ENCODE assay signal across 27 cellular contexts in the genomic region with DNA sequence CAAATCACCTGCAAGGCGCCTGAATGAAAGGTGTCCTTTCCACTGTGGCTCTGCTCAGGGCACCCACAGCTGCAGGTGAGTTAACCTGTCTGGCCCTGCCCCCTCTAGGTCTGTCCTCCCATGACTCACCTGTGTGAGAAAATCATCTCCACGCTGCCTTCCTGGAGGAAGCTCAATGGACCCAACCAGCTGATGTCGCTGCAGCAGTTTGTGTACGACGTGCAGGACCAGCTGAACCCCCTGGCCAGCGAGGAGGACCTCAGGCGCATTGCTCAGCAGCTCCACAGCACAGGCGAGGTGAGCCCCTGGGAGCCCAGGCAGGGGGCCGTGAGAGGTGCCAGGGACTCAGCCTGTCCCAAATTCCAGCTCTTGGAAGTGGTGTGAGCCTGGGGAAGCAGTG. TPM values are rescaled to one million over a fixed set of nuclear protein-coding genes. Genes with fewer than 3 reads are reported as not detected.
DNase-seq lines count a peak whose midpoint lies in the region; ATAC-seq, FAIRE-seq and TF ChIP-seq lines count a peak whose summit lies in the region.
"Had no signal": no experiment of that assay in that cellular context is flagged by ENCODE, and none has a peak within 500 bp of the region (broad histone marks: within the 10 kb centered on the region; RNA-seq: fewer than 3 reads in every experiment).

No MANE protein-coding gene starts in this region.

- no peak for TF ChIP-seq POLR2A in H1 (IDR thresholded peaks at IDR 0.05; ENCODE audit: control extremely low read depth in 1 of 2, low read depth in 2 of 2, low read length in 2 of 2)
- no peak for TF ChIP-seq POLR2A in esophagus muscularis mucosa (IDR thresholded peaks at IDR 0.05; ENCODE audit: low read depth)

- H3K36me3 Mint-ChIP-seq in H9 (ENCODE audit: insufficient read depth in 1 of 3, low read depth in 3 of 3): peaks cover 51 to 77% (median 68%) of the 10 kb centered on the region in 3 experiments
- H3K36me3 Mint-ChIP-seq: CD8-positive, alpha-beta memory T cell had no signal

- TF ChIP-seq EP300 in H1 (IDR thresholded peaks at IDR 0.05; ENCODE audit: borderline replicate concordance in 1 of 2, low read depth in 2 of 2, low read length in 2 of 2) (no peak), esophagus muscularis mucosa (IDR thresholded peaks at IDR 0.05) (no peak)

- WGBS in H9 (ENCODE audit: extremely low coverage, insufficient read length, low lambda C conversion rate): no CpG with 5 or more reads among the region's 9 CpGs
- 80% methylated on average over 9 of the region's 9 CpGs; no CpG with 5 or more reads in 1 of the 2 experiments for WGBS in H1 (ENCODE audit: extremely low coverage in 1 of 2, insufficient coverage in 1 of 2, insufficient read length in 1 of 2, insufficient replicate concordance in 2 of 2, low coverage in 1 of 2, low lambda C conversion rate in 2 of 2, missing lambda C conversion rate in 1 of 2), 2 experiments
- WGBS in mesenchymal stem cell: 98% methylated on average over 9 of the region's 9 CpGs
- WGBS in smooth muscle cell (ENCODE audit: low lambda C conversion rate): 81% methylated on average over 9 of the region's 9 CpGs
- WGBS in psoas muscle, 3 donors: 91 to 94% (median 92%) methylated on average over 9 of the region's 9 CpGs
- 95% methylated on average over 4 of the region's 9 CpGs for WGBS in esophagus muscularis mucosa

- peak overlapping the region; percentile 14 to 82 (median 66); a peak in 4 of 7 replicates for H3K27ac Mint-ChIP-seq in H9

- H3K4me2 ChIP-seq in H9 (ENCODE audit: insufficient read depth, insufficient read length, low read length) (no peak overlapping the region), H1 (ENCODE audit: insufficient read depth in 1 of 2, low read depth in 2 of 2, low read length in 2 of 2) (no peak overlapping the region), mesenchymal stem cell (ENCODE audit: low read length, poor library complexity, severe bottlenecking) (no peak overlapping the region), smooth muscle cell (no peak overlapping the region)

- H3K79me1 ChIP-seq in H9 (ENCODE audit: insufficient read depth, low read depth, low read length, poor library complexity, severe bottlenecking): no peaks in the 10 kb centered on the region
- H3K79me1 ChIP-seq in H1 (ENCODE audit: low read depth, low read length): no peaks in the 10 kb centered on the region
- H3K79me1 ChIP-seq in mesenchymal stem cell (replicated peaks; ENCODE audit: low read length, poor library complexity, severe bottlenecking): peaks cover 21% of the 10 kb centered on the region

- H2AK5ac ChIP-seq in H9 (ENCODE audit: insufficient read length, low read length) (no peak overlapping the region), H1 (ENCODE audit: low read depth, low read length) (no peak overlapping the region), mesenchymal stem cell (ENCODE audit: low read length, severe bottlenecking) (peak overlapping the region; percentile 32)

- H2BK15ac ChIP-seq in H9 (ENCODE audit: low read depth, low read length) (no peak overlapping the region), H1 (ENCODE audit: low read length) (no peak overlapping the region), mesenchymal stem cell (ENCODE audit: low read depth, poor library complexity, severe bottlenecking) (no peak overlapping the region)

- H2BK120ac ChIP-seq in H9 (ENCODE audit: low read depth, low read length, poor library complexity, severe bottlenecking) (no peak overlapping the region), H1 (replicated peaks; ENCODE audit: low read depth, low read length) (no peak overlapping the region), mesenchymal stem cell (ENCODE audit: low read depth, low read length) (no peak overlapping the region)

- CTCF ChIA-PET in H1 (lab: Charles Lee; ENCODE audit: partially characterized antibody): interaction anchor here (1.2 to 3.1 kb wide), 3 partner anchors 17 to 132 kb away, joined by 4 to 14 read pairs (median 5); no protein-coding TSS in a partner anchor

- H3F3A ChIP-seq in smooth muscle cell (ENCODE audit: low read depth): no peaks in the 10 kb centered on the region

- H3K9ac ChIP-seq in H9 (ENCODE audit: extremely low read depth, insufficient read length, low read length): no peak overlapping the region
- no peak overlapping the region for H3K9ac ChIP-seq in H1 (replicated peaks in 1 of 4; ENCODE audit: extremely low read depth in 1 of 4, low read depth in 3 of 4, low read length in 3 of 4)
- H3K9ac ChIP-seq in mesenchymal stem cell (ENCODE audit: low read length): no peak overlapping the region
- no peak overlapping the region for H3K9ac ChIP-seq in smooth muscle cell (ENCODE audit: low read depth)

- no peak overlapping the region for H4K5ac ChIP-seq in H9 (ENCODE audit: insufficient read length, low read depth, low read length)
- no peak overlapping the region for H4K5ac ChIP-seq in H1 (ENCODE audit: insufficient read length, low read depth, low read length)

- H2BK12ac ChIP-seq in H9 (ENCODE audit: insufficient read length, low read depth, low read length) (no peak overlapping the region), H1 (ENCODE audit: low read depth, low read length) (no peak overlapping the region), mesenchymal stem cell (ENCODE audit: low read length in 2 of 2) (no peak overlapping the region)

- H4K91ac ChIP-seq in H9 (ENCODE audit: insufficient read length, low read depth, low read length) (no peak overlapping the region), H1 (replicated peaks; ENCODE audit: insufficient read length, low read length) (no peak overlapping the region), mesenchymal stem cell (ENCODE audit: low read length) (no peak overlapping the region)

- no peak overlapping the region for H3K27ac ChIP-seq in H9 (ENCODE audit: insufficient read length, low read depth, low read length)
- H3K27ac ChIP-seq in H1 (ENCODE audit: low read depth, low read length): no peak overlapping the region
- H3K27ac ChIP-seq in mesenchymal stem cell (ENCODE audit: low read length, poor library complexity, severe bottlenecking): peak overlapping the region; percentile 78
- peak overlapping the region; percentile 59 for H3K27ac ChIP-seq in smooth muscle cell (ENCODE audit: low read depth)
- no peak overlapping the region for H3K27ac ChIP-seq in psoas muscle
- H3K27ac ChIP-seq in esophagus muscularis mucosa (replicated peaks in 1 of 4): no peak overlapping the region

- H3K23me2 ChIP-seq in H9 (ENCODE audit: insufficient read length, low read depth, low read length, poor library complexity, severe bottlenecking): no peaks in the 10 kb centered on the region
- no peaks in the 10 kb centered on the region for H3K23me2 ChIP-seq in H1 (ENCODE audit: low read depth, low read length)

- no peaks in the 10 kb centered on the region for H3K9me3 Mint-ChIP-seq in H9
- H3K9me3 Mint-ChIP-seq: CD8-positive, alpha-beta memory T cell had no signal

- H3K79me2 ChIP-seq in H9 (ENCODE audit: insufficient read depth, low read length) (no peaks in the 10 kb centered on the region), H1 (ENCODE audit: control insufficient read depth in 1 of 2, insufficient read depth in 2 of 2, low read length in 2 of 2) (no peaks in the 10 kb centered on the region), smooth muscle cell (ENCODE audit: low read depth) (no peaks in the 10 kb centered on the region)

- H3K18ac ChIP-seq in H9 (ENCODE audit: insufficient read length, low read depth, low read length) (no peak overlapping the region), H1 (ENCODE audit: extremely low read depth, low read length) (no peak overlapping the region), mesenchymal stem cell (ENCODE audit: low read depth in 1 of 2, low read length in 2 of 2) (no peak overlapping the region)

- ATAC-seq in psoas muscle (no peak), HG03108 (IDR thresholded peaks at IDR 0.05; ENCODE audit: unreplicated experiment) (no peak)
- ATAC-seq: Right ventricle myocardium inferior had no signal

- H2BK5ac ChIP-seq in H9 (ENCODE audit: insufficient read length, low read length): no peak overlapping the region
- H2BK5ac ChIP-seq in H1 (ENCODE audit: low read depth, low read length): no peak overlapping the region
- no peak overlapping the region for H2BK5ac ChIP-seq in mesenchymal stem cell (ENCODE audit: low read depth, low read length, poor library complexity, severe bottlenecking)

- POLR2A ChIA-PET in H1 (lab: Charles Lee; ENCODE audit: partially characterized antibody): interaction anchor here (0.6 kb wide), 1 partner anchor 184 kb away, joined by 3 read pairs; no protein-coding TSS in a partner anchor

- H3K36me3 ChIP-seq in H1 (ENCODE audit: control insufficient read depth in 2 of 4, insufficient read depth in 4 of 4, low read length in 3 of 4) (peaks cover 23 to 86% (median 50%) of the 10 kb centered on the region in 4 experiments), mesenchymal stem cell (ENCODE audit: control insufficient read depth in 1 of 2, insufficient read depth in 2 of 2, low read depth in 1 of 2, low read length in 2 of 2) (peaks cover 39 to 41% of the 10 kb centered on the region in 2 experiments), smooth muscle cell (ENCODE audit: low read depth) (no peaks in the 10 kb centered on the region), psoas muscle (ENCODE audit: insufficient read depth in 1 of 2, low read depth in 1 of 2) (peaks cover 0 to 6% of the 10 kb centered on the region in 2 donors), esophagus muscularis mucosa (peaks cover 0 to 89% (median 53%) of the 10 kb centered on the region in 4 donors)
- H3K36me3 ChIP-seq: HAP-1 had no signal

- H4K20me1 ChIP-seq in H9 (ENCODE audit: control insufficient read depth, insufficient read depth, insufficient read length): peaks cover 2% of the 10 kb centered on the region
- H4K20me1 ChIP-seq in H1 (replicated peaks in 1 of 2; ENCODE audit: control insufficient read depth in 1 of 2, insufficient read depth in 2 of 2, low read length in 2 of 2): peaks cover 0 to 2% of the 10 kb centered on the region in 2 experiments
- H4K20me1 ChIP-seq in smooth muscle cell (ENCODE audit: low read depth): no peaks in the 10 kb centered on the region

- no peak overlapping the region for H3K4me3 Mint-ChIP-seq in H9
- H3K4me3 Mint-ChIP-seq: CD8-positive, alpha-beta memory T cell had no signal

- H2BK20ac ChIP-seq in H9 (ENCODE audit: low read depth, low read length, poor library complexity, severe bottlenecking) (no peak overlapping the region), H1 (ENCODE audit: low read length) (no peak overlapping the region)

- DNase-seq in H9 (no peak), H1 (ENCODE audit: low read depth in 1 of 2, low spot score in 2 of 2) (no peak), mesenchymal stem cell (no peak), smooth muscle cell (lab: John Stamatoyannopoulos, UW; ENCODE audit: unreplicated experiment) (no peak), psoas muscle (no peak), esophagus muscularis mucosa (ENCODE audit: extremely low spot score) (no peak)
- DNase-seq: AML-193; C1 segment of cervical spinal cord; CD8-positive, alpha-beta memory T cell; DMS53; GF-D8; IMR-90; Karpas-422; MV-4-11; NCI-H1105 treated with DMSO at 0.1 percent for 48 hours; NCI-H1694; NCI-H2081; NCI-H2171 treated with DMSO at 0.1 percent for 48 hours; NCI-H446; NCI-H526 had no signal

- H2AFZ ChIP-seq in H9 (ENCODE audit: low read length) (no peak overlapping the region), H1 (ENCODE audit: low read length) (no peak overlapping the region), mesenchymal stem cell (ENCODE audit: low read depth, low read length) (no peak overlapping the region), smooth muscle cell (ENCODE audit: low read depth) (no peak overlapping the region)

- no peaks in the 10 kb centered on the region for H3K27me3 ChIP-seq in H9 (ENCODE audit: insufficient read depth, low read length)
- no peaks in the 10 kb centered on the region for H3K27me3 ChIP-seq in H1 (replicated peaks in 1 of 4; ENCODE audit: control insufficient read depth in 3 of 4, extremely low read depth in 1 of 4, insufficient read depth in 3 of 4, low read length in 3 of 4)
- H3K27me3 ChIP-seq in mesenchymal stem cell (ENCODE audit: control insufficient read depth in 1 of 2, insufficient read depth in 1 of 2, low read length in 2 of 2): no peaks in the 10 kb centered on the region
- H3K27me3 ChIP-seq in smooth muscle cell (ENCODE audit: low read depth): no peaks in the 10 kb centered on the region
- no peaks in the 10 kb centered on the region for H3K27me3 ChIP-seq in psoas muscle (ENCODE audit: insufficient read depth in 3 of 3, low read length in 2 of 3)
- H3K27me3 ChIP-seq in esophagus muscularis mucosa: no peaks in the 10 kb centered on the region
- H3K27me3 ChIP-seq: SJSA1 had no signal

- H3K23ac ChIP-seq in H9 (ENCODE audit: insufficient read length, low read depth, low read length): no peak overlapping the region
- no peak overlapping the region for H3K23ac ChIP-seq in H1 (ENCODE audit: insufficient read length)
- H3K23ac ChIP-seq in mesenchymal stem cell (ENCODE audit: low read length in 2 of 2): no peak overlapping the region

- no peaks in the 10 kb centered on the region for H3K4me1 ChIP-seq in H9 (ENCODE audit: insufficient read depth, low read length)
- 0 out of 7 replicates have a peak, but pooled peaks cover 0 to 4% (median 0%) of the 10 kb centered on the region in 4 experiments for H3K4me1 ChIP-seq in H1 (replicated peaks in 1 of 4; ENCODE audit: control insufficient read depth in 3 of 4, insufficient read depth in 4 of 4, low read length in 3 of 4)
- peaks cover 20% of the 10 kb centered on the region for H3K4me1 ChIP-seq in mesenchymal stem cell (ENCODE audit: control insufficient read depth, insufficient read depth, low read depth, low read length)
- peaks cover 9% of the 10 kb centered on the region for H3K4me1 ChIP-seq in smooth muscle cell (ENCODE audit: low read depth)
- H3K4me1 ChIP-seq in psoas muscle: no peaks in the 10 kb centered on the region
- H3K4me1 ChIP-seq in esophagus muscularis mucosa: peaks cover 0 to 8% (median 4%) of the 10 kb centered on the region in 4 donors

- no peak overlapping the region for H3K14ac ChIP-seq in H9 (ENCODE audit: insufficient read depth, low read length)
- no peak overlapping the region for H3K14ac ChIP-seq in H1 (ENCODE audit: insufficient read length)
- peak overlapping the region in 1 of 2 experiments; percentile 41 for H3K14ac ChIP-seq in mesenchymal stem cell (ENCODE audit: low read length in 2 of 2)

- no peak overlapping the region for H3K56ac ChIP-seq in H9 (ENCODE audit: insufficient read length, low read depth, low read length)
- H3K56ac ChIP-seq in H1 (replicated peaks; ENCODE audit: insufficient read length, low read depth, low read length): no peak overlapping the region

- H3K4me3 ChIP-seq in H1 (ENCODE audit: extremely low read depth in 1 of 4, insufficient read depth in 2 of 4, low read depth in 3 of 4, low read length in 4 of 4) (no peak overlapping the region), mesenchymal stem cell (ENCODE audit: insufficient read depth in 1 of 2, low read depth in 1 of 2, low read length in 2 of 2) (no peak overlapping the region), smooth muscle cell (no peak overlapping the region), psoas muscle (no peak overlapping the region), esophagus muscularis mucosa (no peak overlapping the region)
- H3K4me3 ChIP-seq: HAP-1, SJSA1 had no signal

- no peaks in the 10 kb centered on the region for H3K27me3 Mint-ChIP-seq in H9 (ENCODE audit: low read depth)
- H3K27me3 Mint-ChIP-seq: CD8-positive, alpha-beta memory T cell had no signal

- H3K4me1 Mint-ChIP-seq in H9: peaks cover 4 to 5% of the 10 kb centered on the region in 2 experiments

- TF ChIP-seq CTCF in H9 (conservative IDR thresholded peaks at IDR 0.05): no peak
- TF ChIP-seq CTCF in H1 (IDR thresholded peaks at IDR 0.05; ENCODE audit: control extremely low read depth in 1 of 3, insufficient read depth in 1 of 3, low read depth in 1 of 3, low read length in 3 of 3): no peak
- no peak for TF ChIP-seq CTCF in smooth muscle cell (IDR thresholded peaks at IDR 0.05; ENCODE audit: borderline replicate concordance, insufficient read depth, poor library complexity, severe bottlenecking)
- no peak for TF ChIP-seq CTCF in psoas muscle (IDR thresholded peaks at IDR 0.05)
- TF ChIP-seq CTCF in esophagus muscularis mucosa (IDR thresholded peaks at IDR 0.05): no peak

- H4K8ac ChIP-seq in H9 (replicated peaks; ENCODE audit: insufficient read length, low read depth, low read length) (no peak overlapping the region), H1 (ENCODE audit: extremely low read depth, insufficient read depth, low read length) (0 out of 2 replicates have a peak overlapping the region, but pooled peaks have one; percentile 15), mesenchymal stem cell (ENCODE audit: low read length) (no peak overlapping the region)

- no peak for TF ChIP-seq RAD21 in H1 (IDR thresholded peaks at IDR 0.05 in 1 of 2, conservative IDR thresholded peaks at IDR 0.05 in 1 of 2; ENCODE audit: low read depth in 2 of 2, low read length in 2 of 2)

- no peak overlapping the region for H3K4ac ChIP-seq in H9 (ENCODE audit: low read depth, low read length)
- no peak overlapping the region for H3K4ac ChIP-seq in H1 (replicated peaks; ENCODE audit: insufficient read length, low read depth, low read length)
- H3K4ac ChIP-seq in mesenchymal stem cell (ENCODE audit: low read depth in 1 of 2, low read length in 2 of 2): no peak overlapping the region

- H3T11ph ChIP-seq in H9 (ENCODE audit: low read length): no peak overlapping the region

- intact Hi-C loops in psoas muscle (cut with DNase I): no loop called here
- intact Hi-C loops in esophagus muscularis mucosa (cut with DNase I): no loop called here

- H3K9me3 ChIP-seq in H9 (ENCODE audit: control insufficient read depth, low read depth, low read length) (no peaks in the 10 kb centered on the region), H1 (ENCODE audit: insufficient read depth in 2 of 2, low read depth in 1 of 2, low read length in 1 of 2) (no peaks in the 10 kb centered on the region), mesenchymal stem cell (ENCODE audit: control insufficient read depth, low read length) (no peaks in the 10 kb centered on the region), smooth muscle cell (replicated peaks; ENCODE audit: low read depth) (no peaks in the 10 kb centered on the region), psoas muscle (no peaks in the 10 kb centered on the region), esophagus muscularis mucosa (no peaks in the 10 kb centered on the region)
- H3K9me3 ChIP-seq: HAP-1, SJSA1 had no signal

- no peak for FAIRE-seq in H1 (lab: Jason Lieb, UNC)
- FAIRE-seq: D721Med, GM19239 had no signal

RNA-seq across cellular contexts. Expression of a gene that starts 23.0 kb away (rescaled TPM):
- total RNA-seq in H9 (2021) (28.9 and 33.4 TPM in 2 replicates), smooth muscle cell (144 and 222 TPM in 2 replicates), psoas muscle (10 to 100 TPM; 45.8 to 93.6 (median 73.8) TPM), esophagus muscularis mucosa (100 to 1,000 TPM in 1 of 4 donors, 10 to 100 TPM in 3; 71.4 to 387 (median 94.5) TPM)
- total RNA-seq in H1 (2021; fragmentation: NEBNext Ultra II Directional; extraction: Animal tissue kit (Norgen Biotek cat#: 25700)): 34.4 and 38.2 TPM in 2 replicates
- polyA plus RNA-seq in H1 (2011; rRNA removed) (25.2 and 34.2 TPM in 2 replicates), smooth muscle cell (174 and 178 TPM in 2 replicates), psoas muscle (100 to 1,000 TPM in 1 of 3 donors, 10 to 100 TPM in 2; 73.4 to 995 (median 75.3) TPM)
- 59.9 TPM for polyA plus RNA-seq in H1 (2011; cell fraction: cytosol; rRNA removed)
- polyA plus RNA-seq in H1 (2011; cell fraction: nucleus; rRNA removed): 22.5 TPM
- polyA plus RNA-seq in H1 (2012, experiment 1 of 2): 39.3 to 48.8 TPM (median 42.6 TPM) in 4 replicates
- 9.4 TPM for polyA plus RNA-seq in H1 (2012, experiment 2 of 2)
- 54.8 TPM for polyA plus RNA-seq in H1 (2013, experiment 1 of 2)
- polyA plus RNA-seq in H1 (2013, experiment 2 of 2): 56.7 TPM
- 12.0 and 16.1 TPM in 2 replicates for polyA minus RNA-seq in H1 (2011; rRNA and poly(A)+ RNA removed)
- polyA minus RNA-seq in H1 (2011; cell fraction: cytosol; rRNA and poly(A)+ RNA removed): 11.2 TPM
- 7.2 TPM for polyA minus RNA-seq in H1 (2011; cell fraction: nucleus; rRNA and poly(A)+ RNA removed)
- polyA plus RNA-seq in mesenchymal stem cell (2013, experiment 1 of 2): 288 TPM
- polyA plus RNA-seq in mesenchymal stem cell (2013, experiment 2 of 2): 307 TPM
- total RNA-seq: OCI-LY7 had no signal

Comparison
In these comparisons a context has a peak if more than half of its experiments do, and no peak if none do; other contexts are left out.
1. H3K27ac ChIP-seq: peak in mesenchymal stem cell (single experiment) and smooth muscle cell (single experiment); none in H9 (single experiment), H1 (single experiment), psoas muscle (single experiment) and esophagus muscularis mucosa (0 of 4).